In genomic region chr2:162011718-162012564, GRCh38 we compare ENCODE assay signal across 15 cellular contexts.
DNase-seq lines count a peak whose midpoint lies in the region; ATAC-seq and TF ChIP-seq lines count a peak whose summit lies in the region.
"Had no signal": no experiment of that assay in that cellular context is flagged by ENCODE, and none has a peak within 500 bp of the region (broad histone marks: within the 10 kb centered on the region; RNA-seq: fewer than 3 reads in every experiment).

No MANE protein-coding gene starts in this region.

- H3K4me3 ChIP-seq in upper lobe of left lung: no peak overlapping the region
- H3K4me3 ChIP-seq: lung, right lobe of liver, stomach had no signal

- no peaks in the 10 kb centered on the region for H3K9me3 ChIP-seq in upper lobe of left lung
- H3K9me3 ChIP-seq: neutrophil, right lobe of liver, stomach had no signal

- H3K27me3 ChIP-seq in upper lobe of left lung: no peaks in the 10 kb centered on the region
- H3K27me3 ChIP-seq: neutrophil, right lobe of liver, stomach had no signal

- no peaks in the 10 kb centered on the region for H3K36me3 ChIP-seq in upper lobe of left lung
- H3K36me3 ChIP-seq: neutrophil, right lobe of liver, stomach had no signal

- H3K27ac ChIP-seq in upper lobe of left lung: no peak overlapping the region
- H3K27ac ChIP-seq: neutrophil, stomach had no signal

- H3K27me3 Mint-ChIP-seq in activated CD4-positive, alpha-beta T cell treated with anti-CD3 and anti-CD28 coated beads for 36 hours: no peaks in the 10 kb centered on the region
- H3K27me3 Mint-ChIP-seq in activated T-helper 1 cell treated with anti-CD3 and anti-CD28 coated beads, Interleukin-12 subunit alpha, Interleukin-12 subunit beta, Interleukin-2, Interleukin-4 antibody, amounts not matched to agents 30 ng/mL and 10 ng/mL and 1 ng/mL, durations not matched to agents 14 hours and 24 hours and 36 hours (ENCODE audit: insufficient read depth): no peaks in the 10 kb centered on the region
- no peaks in the 10 kb centered on the region for H3K27me3 Mint-ChIP-seq in naive thymus-derived CD8-positive, alpha-beta T cell

- intact Hi-C loops in activated CD4-positive, alpha-beta T cell treated with anti-CD3 and anti-CD28 coated beads for 36 hours (cut with DNase I, micrococcal nuclease): loop anchor here (2.0 to 5.0 kb wide), 4 partner anchors 47 to 305 kb away; partner anchors contain the start of genes DPP4 (in 2 of the 2) and IFIH1 (in 1 of the 2)
- intact Hi-C loops in activated T-helper 1 cell treated with anti-CD3 and anti-CD28 coated beads, Interleukin-12 subunit alpha, Interleukin-12 subunit beta, Interleukin-2, Interleukin-4 antibody, amounts not matched to agents 30 ng/mL and 10 ng/mL and 1 ng/mL, durations not matched to agents 14 hours and 24 hours and 36 hours (cut with micrococcal nuclease): loop anchor here (1.0 to 5.0 kb wide), 7 partner anchors 13 to 935 kb away; no protein-coding TSS in a partner anchor

- peaks cover 60% of the 10 kb centered on the region for H3K4me1 Mint-ChIP-seq in activated CD4-positive, alpha-beta T cell treated with anti-CD3 and anti-CD28 coated beads for 36 hours
- peaks cover 92% of the 10 kb centered on the region for H3K4me1 Mint-ChIP-seq in activated T-helper 1 cell treated with anti-CD3 and anti-CD28 coated beads, Interleukin-12 subunit alpha, Interleukin-12 subunit beta, Interleukin-2, Interleukin-4 antibody, amounts not matched to agents 30 ng/mL and 10 ng/mL and 1 ng/mL, durations not matched to agents 14 hours and 24 hours and 36 hours (ENCODE audit: low read depth)
- peaks cover 29 to 69% (median 66%) of the 10 kb centered on the region in 4 donors for H3K4me1 Mint-ChIP-seq in naive thymus-derived CD8-positive, alpha-beta T cell

- no peak for TF ChIP-seq EP300 in upper lobe of left lung (IDR thresholded peaks at IDR 0.05)

- 57 to 78% methylated on average over 2 of the region's 2 CpGs for WGBS in upper lobe of left lung, 2 donors

- peak overlapping the region; percentile 75 for H3K27ac Mint-ChIP-seq in activated CD4-positive, alpha-beta T cell treated with anti-CD3 and anti-CD28 coated beads for 36 hours
- peak overlapping the region; percentile 90 for H3K27ac Mint-ChIP-seq in activated T-helper 1 cell treated with anti-CD3 and anti-CD28 coated beads, Interleukin-12 subunit alpha, Interleukin-12 subunit beta, Interleukin-2, Interleukin-4 antibody, amounts not matched to agents 30 ng/mL and 10 ng/mL and 1 ng/mL, durations not matched to agents 14 hours and 24 hours and 36 hours
- H3K27ac Mint-ChIP-seq in naive thymus-derived CD8-positive, alpha-beta T cell: peak overlapping the region; percentile 93 to 99 (median 97)

- no peak for DNase-seq in activated CD4-positive, alpha-beta T cell treated with anti-CD3 and anti-CD28 coated beads for 36 hours
- DNase-seq in activated CD4-positive, alpha-beta T cell treated with anti-CD3 and anti-CD28 coated beads for 48 hours: no peak
- peak; percentile 45 for DNase-seq in activated T-helper 1 cell treated with anti-CD3 and anti-CD28 coated beads, Interleukin-12 subunit alpha, Interleukin-12 subunit beta, Interleukin-2, Interleukin-4 antibody, amounts not matched to agents 30 ng/mL and 10 ng/mL and 1 ng/mL, durations not matched to agents 14 hours and 24 hours and 36 hours (ENCODE audit: low spot score)
- DNase-seq in naive thymus-derived CD8-positive, alpha-beta T cell: peak in 9 of 10 donors; percentile 13 to 91 (median 77)
- DNase-seq in upper lobe of left lung (no peak), SIG-M5 treated with dmso at 0.1 percent for 504 hours (lab: John Stamatoyannopoulos, UW; ENCODE audit: unreplicated experiment) (no peak), GM10248 (ENCODE audit: extremely low spot score) (no peak)
- DNase-seq: Calu3, NCI-H1417 treated with DMSO at 0.1 percent for 48 hours, NCI-H510A treated with DMSO at 0.1 percent for 48 hours, right lobe of liver, stomach had no signal

- POLR2A ChIA-PET in activated CD4-positive, alpha-beta T cell treated with anti-CD3 and anti-CD28 coated beads for 36 hours (lab: Charles Lee): no interaction called here
- POLR2A ChIA-PET in naive thymus-derived CD8-positive, alpha-beta T cell (lab: Charles Lee): interaction anchor here (0.7 to 5.5 kb wide), 11 partner anchors 10 to 61 kb away, joined by 3 to 43 read pairs (median 3); partner anchors contain the start of gene DPP4
- POLR2A ChIA-PET in GM10248 (lab: Yijun Ruan, JAX): no interaction called here

- no peak overlapping the region for H3K4me3 Mint-ChIP-seq in activated CD4-positive, alpha-beta T cell treated with anti-CD3 and anti-CD28 coated beads for 36 hours
- H3K4me3 Mint-ChIP-seq in activated T-helper 1 cell treated with anti-CD3 and anti-CD28 coated beads, Interleukin-12 subunit alpha, Interleukin-12 subunit beta, Interleukin-2, Interleukin-4 antibody, amounts not matched to agents 30 ng/mL and 10 ng/mL and 1 ng/mL, durations not matched to agents 14 hours and 24 hours and 36 hours: peak overlapping the region; percentile 56
- H3K4me3 Mint-ChIP-seq in naive thymus-derived CD8-positive, alpha-beta T cell: peak overlapping the region in 9 of 10 donors; percentile 11 to 67 (median 60)

- peaks cover 0 to 11% (median 5%) of the 10 kb centered on the region in 4 donors for H3K4me1 ChIP-seq in upper lobe of left lung
- H3K4me1 ChIP-seq: right lobe of liver had no signal

- H3K9me3 Mint-ChIP-seq in activated CD4-positive, alpha-beta T cell treated with anti-CD3 and anti-CD28 coated beads for 36 hours (ENCODE audit: low read depth): peaks cover 2% of the 10 kb centered on the region
- no peaks in the 10 kb centered on the region for H3K9me3 Mint-ChIP-seq in activated T-helper 1 cell treated with anti-CD3 and anti-CD28 coated beads, Interleukin-12 subunit alpha, Interleukin-12 subunit beta, Interleukin-2, Interleukin-4 antibody, amounts not matched to agents 30 ng/mL and 10 ng/mL and 1 ng/mL, durations not matched to agents 14 hours and 24 hours and 36 hours
- no peaks in the 10 kb centered on the region for H3K9me3 Mint-ChIP-seq in naive thymus-derived CD8-positive, alpha-beta T cell

- peak; percentile 81 for ATAC-seq in activated CD4-positive, alpha-beta T cell treated with anti-CD3 and anti-CD28 coated beads for 36 hours
- ATAC-seq in HG03354 (IDR thresholded peaks at IDR 0.05; ENCODE audit: poor library complexity, severe bottlenecking, unreplicated experiment) (peak; percentile 48), upper lobe of left lung (ENCODE audit: low FRiP score in 2 of 2) (no peak)
- ATAC-seq in naive thymus-derived CD8-positive, alpha-beta T cell: peak; percentile 92 to 94

- no peak for TF ChIP-seq POLR2A in upper lobe of left lung (IDR thresholded peaks at IDR 0.05)

- CTCF ChIA-PET in activated CD4-positive, alpha-beta T cell treated with anti-CD3 and anti-CD28 coated beads for 36 hours (lab: Charles Lee): interaction anchor here (0.9 to 2.2 kb wide), 5 partner anchors 18 to 113 kb away, joined by 3 to 8 read pairs (median 3); partner anchors contain the start of gene DPP4
- CTCF ChIA-PET in GM10248 (lab: Yijun Ruan, JAX): interaction anchor here (1.2 to 1.9 kb wide), 6 partner anchors 8 to 113 kb away, joined by 3 to 6 read pairs (median 3); no protein-coding TSS in a partner anchor

- peaks cover 10% of the 10 kb centered on the region for H3K36me3 Mint-ChIP-seq in activated CD4-positive, alpha-beta T cell treated with anti-CD3 and anti-CD28 coated beads for 36 hours (ENCODE audit: low read depth)
- peaks cover 81% of the 10 kb centered on the region for H3K36me3 Mint-ChIP-seq in activated T-helper 1 cell treated with anti-CD3 and anti-CD28 coated beads, Interleukin-12 subunit alpha, Interleukin-12 subunit beta, Interleukin-2, Interleukin-4 antibody, amounts not matched to agents 30 ng/mL and 10 ng/mL and 1 ng/mL, durations not matched to agents 14 hours and 24 hours and 36 hours (ENCODE audit: low read depth)
- H3K36me3 Mint-ChIP-seq in naive thymus-derived CD8-positive, alpha-beta T cell: peaks cover 0 to 6% (median 0%) of the 10 kb centered on the region in 3 donors

- TF ChIP-seq CTCF in upper lobe of left lung (IDR thresholded peaks at IDR 0.05) (no peak), GM10248 (IDR thresholded peaks at IDR 0.05; ENCODE audit: control extremely low read depth, extremely low read depth, low read depth, missing control alignments) (no peak)

Comparison
In these comparisons a context has a peak if more than half of its experiments do, and no peak if none do; other contexts are left out.
1. ATAC-seq: peak in activated CD4-positive, alpha-beta T cell treated with anti-CD3 and anti-CD28 coated beads for 36 hours (single experiment), HG03354 (single experiment) and naive thymus-derived CD8-positive, alpha-beta T cell (2 of 2); none in upper lobe of left lung (0 of 2).
2. DNase-seq: peak in activated T-helper 1 cell treated with anti-CD3 and anti-CD28 coated beads, Interleukin-12 subunit alpha, Interleukin-12 subunit beta, Interleukin-2, Interleukin-4 antibody, amounts not matched to agents 30 ng/mL and 10 ng/mL and 1 ng/mL, durations not matched to agents 14 hours and 24 hours and 36 hours (single experiment) and naive thymus-derived CD8-positive, alpha-beta T cell (9 of 10); none in activated CD4-positive, alpha-beta T cell treated with anti-CD3 and anti-CD28 coated beads for 36 hours (single experiment), activated CD4-positive, alpha-beta T cell treated with anti-CD3 and anti-CD28 coated beads for 48 hours (single experiment), upper lobe of left lung (0 of 2), SIG-M5 treated with dmso at 0.1 percent for 504 hours (single experiment) and GM10248 (single experiment).
3. Peak in every context shown above with its lines, with median percentiles within 50 percentile points of each other: H3K27ac Mint-ChIP-seq.